8 cellular contexts compared by ENCODE assay signal in the genomic region with DNA sequence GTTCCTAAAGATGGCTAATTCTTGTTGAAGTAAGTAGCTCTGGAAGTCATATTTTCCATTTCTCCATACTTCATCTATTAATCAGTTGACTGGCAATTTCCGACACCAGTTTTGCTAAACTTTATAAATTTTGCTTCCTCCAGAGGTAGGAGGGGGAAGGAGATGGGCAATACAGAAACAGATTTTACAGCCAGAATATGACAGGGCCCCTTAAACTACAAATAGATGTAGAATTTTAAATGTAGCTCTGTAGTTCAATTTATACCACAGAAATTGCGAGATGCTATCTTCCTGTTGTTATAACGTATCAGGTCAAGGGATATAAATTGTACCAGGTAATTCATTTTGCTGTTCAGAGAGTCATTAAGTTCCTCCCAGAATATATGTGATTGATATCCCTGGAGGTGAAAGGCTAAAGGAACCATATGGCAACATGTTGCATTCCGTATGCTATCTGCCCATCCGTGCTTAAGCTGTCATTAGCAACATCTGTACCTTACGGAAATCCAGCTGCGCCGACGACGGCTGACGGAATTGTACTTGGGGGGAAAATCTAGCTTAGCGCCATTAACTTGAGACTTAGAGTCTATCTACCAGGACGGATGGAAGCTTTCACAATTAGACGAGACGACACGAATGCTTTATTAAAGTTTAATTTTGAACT. TPM values are rescaled to one million over a fixed set of nuclear protein-coding genes. Genes with fewer than 3 reads are reported as not detected.
DNase-seq lines count a peak whose midpoint lies in the region; FAIRE-seq and TF ChIP-seq lines count a peak whose summit lies in the region.

No MANE protein-coding gene starts in this region.

- TF ChIP-seq EP300 in H1 (IDR thresholded peaks at IDR 0.05; ENCODE audit: borderline replicate concordance in 1 of 2, low read depth in 2 of 2, low read length in 2 of 2): no peak

- peaks cover 48% of the 10 kb centered on the region for H3K4me1 Mint-ChIP-seq in T-helper 2 cell treated with Interferon-gamma antibody and Interleukin-4, amounts not matched to agents 5 μg/mL and 100 μg/mL, for 36 hours (ENCODE audit: low read depth)
- peaks cover 9% of the 10 kb centered on the region for H3K4me1 Mint-ChIP-seq in nephron

- H3K27ac Mint-ChIP-seq in T-helper 2 cell treated with Interferon-gamma antibody and Interleukin-4, amounts not matched to agents 5 μg/mL and 100 μg/mL, for 36 hours: peak overlapping the region; percentile 98
- H3K27ac Mint-ChIP-seq in nephron: peak overlapping the region; percentile 76 to 91 (median 87)

- H3K23me2 ChIP-seq in H1 (ENCODE audit: low read depth, low read length): peaks cover 5% of the 10 kb centered on the region; the same call in 1 of the 2 replicates

- no peaks in the 10 kb centered on the region for H4K20me1 ChIP-seq in H1 (replicated peaks in 1 of 2; ENCODE audit: control insufficient read depth in 1 of 2, insufficient read depth in 2 of 2, low read length in 2 of 2)

- H4K91ac ChIP-seq in H1 (replicated peaks; ENCODE audit: insufficient read length, low read length): no peak overlapping the region

- H3K27me3 Mint-ChIP-seq in T-helper 2 cell treated with Interferon-gamma antibody and Interleukin-4, amounts not matched to agents 5 μg/mL and 100 μg/mL, for 36 hours (ENCODE audit: low read depth): no peaks in the 10 kb centered on the region
- H3K27me3 Mint-ChIP-seq in nephron (ENCODE audit: low read depth): no peaks in the 10 kb centered on the region

- H2BK120ac ChIP-seq in H1 (replicated peaks; ENCODE audit: low read depth, low read length): no peak overlapping the region

- H3K27ac ChIP-seq in 22Rv1: peak overlapping the region; percentile 69; the same call in 1 of the 2 replicates
- H3K27ac ChIP-seq in HUES48 (ENCODE audit: low read depth, low read length): peak overlapping the region; percentile 98
- H3K27ac ChIP-seq in H1 (ENCODE audit: low read depth, low read length): no peak overlapping the region

- no peaks in the 10 kb centered on the region for H3K79me1 ChIP-seq in H1 (ENCODE audit: low read depth, low read length)

- no peak overlapping the region for H3K4ac ChIP-seq in H1 (replicated peaks; ENCODE audit: insufficient read length, low read depth, low read length)

- H3K18ac ChIP-seq in H1 (ENCODE audit: extremely low read depth, low read length): no peak overlapping the region

- CTCF ChIA-PET in H1 (lab: Charles Lee; ENCODE audit: partially characterized antibody): interaction anchor here (0.6 to 1.7 kb wide), 3 partner anchors 13 to 250 kb away, joined by 3 to 8 read pairs (median 4); no protein-coding TSS in a partner anchor

- no peaks in the 10 kb centered on the region for H3K9me3 Mint-ChIP-seq in T-helper 2 cell treated with Interferon-gamma antibody and Interleukin-4, amounts not matched to agents 5 μg/mL and 100 μg/mL, for 36 hours
- no peaks in the 10 kb centered on the region for H3K9me3 Mint-ChIP-seq in nephron

- no peak overlapping the region for H2BK20ac ChIP-seq in H1 (ENCODE audit: low read length)

- no peak overlapping the region for H3K23ac ChIP-seq in H1 (ENCODE audit: insufficient read length)

- H3K56ac ChIP-seq in H1 (replicated peaks; ENCODE audit: insufficient read length, low read depth, low read length): no peak overlapping the region

- whole genome bisulfite sequencing in H1 (ENCODE audit: extremely low coverage in 1 of 2, insufficient coverage in 1 of 2, insufficient read length in 1 of 2, insufficient replicate concordance in 2 of 2, low coverage in 1 of 2, low lambda C conversion rate in 2 of 2, missing lambda C conversion rate in 1 of 2), 2 experiments: 11% methylated on average over 16 of the region's 16 CpGs; no CpG with 5 or more reads in 1 of the 2 experiments

- TF ChIP-seq POLR2A in GM12892 (IDR thresholded peaks at IDR 0.05; ENCODE audit: low read depth, low read length) (no peak), H1 (IDR thresholded peaks at IDR 0.05; ENCODE audit: control extremely low read depth in 1 of 2, low read depth in 2 of 2, low read length in 2 of 2) (no peak)

- no peaks in the 10 kb centered on the region for H3K36me3 ChIP-seq in HUES48 (ENCODE audit: control insufficient read depth, insufficient read depth, low read length)
- no peaks in the 10 kb centered on the region for H3K36me3 ChIP-seq in H1 (ENCODE audit: control insufficient read depth in 2 of 4, insufficient read depth in 4 of 4, low read length in 3 of 4)

- H3K79me2 ChIP-seq in H1 (ENCODE audit: control insufficient read depth in 1 of 2, insufficient read depth in 2 of 2, low read length in 2 of 2): no peaks in the 10 kb centered on the region

- H3K14ac ChIP-seq in H1 (ENCODE audit: insufficient read length): no peak overlapping the region

- H4K5ac ChIP-seq in H1 (ENCODE audit: insufficient read length, low read depth, low read length): peak overlapping the region; percentile 34

- TF ChIP-seq CTCF in 22Rv1 (IDR thresholded peaks at IDR 0.05) (no peak), H1 (IDR thresholded peaks at IDR 0.05; ENCODE audit: control extremely low read depth in 1 of 3, insufficient read depth in 1 of 3, low read depth in 1 of 3, low read length in 3 of 3) (no peak), nephron (IDR thresholded peaks at IDR 0.05; ENCODE audit: unreplicated experiment in 3 of 3) (no peak)

- no peak for TF ChIP-seq RAD21 in H1 (IDR thresholded peaks at IDR 0.05 in 1 of 2, conservative IDR thresholded peaks at IDR 0.05 in 1 of 2; ENCODE audit: low read depth in 2 of 2, low read length in 2 of 2)

- peak overlapping the region; percentile 88 for H3K4me3 Mint-ChIP-seq in T-helper 2 cell treated with Interferon-gamma antibody and Interleukin-4, amounts not matched to agents 5 μg/mL and 100 μg/mL, for 36 hours
- peak overlapping the region; percentile 89 to 92 (median 90) for H3K4me3 Mint-ChIP-seq in nephron

- FAIRE-seq in GM12892 (lab: Jason Lieb, UNC) (peak; percentile 73), H1 (lab: Jason Lieb, UNC) (no peak)

- no peak overlapping the region for H2BK15ac ChIP-seq in H1 (ENCODE audit: low read length)

- peak overlapping the region; percentile 21; the same call in 1 of the 2 replicates for H2BK5ac ChIP-seq in H1 (ENCODE audit: low read depth, low read length)

- H3K9ac ChIP-seq in HUES48 (ENCODE audit: low read depth, low read length) (peak overlapping the region; percentile 80), H1 (replicated peaks in 1 of 4; ENCODE audit: extremely low read depth in 1 of 4, low read depth in 3 of 4, low read length in 3 of 4) (peak overlapping the region in 3 of 4 experiments; percentile 15 to 40 (median 20); a peak in 3 of 7 replicates)

- H3K4me1 ChIP-seq in HUES48 (ENCODE audit: control insufficient read depth, insufficient read depth, low read length): peaks cover 26% of the 10 kb centered on the region
- H3K4me1 ChIP-seq in H1 (replicated peaks in 1 of 4; ENCODE audit: control insufficient read depth in 3 of 4, insufficient read depth in 4 of 4, low read length in 3 of 4): no peaks in the 10 kb centered on the region; a peak in 1 of 7 replicates

- H3K9me3 ChIP-seq in HUES48 (ENCODE audit: control insufficient read depth, insufficient read depth, low read length) (no peaks in the 10 kb centered on the region), H1 (ENCODE audit: insufficient read depth in 2 of 2, low read depth in 1 of 2, low read length in 1 of 2) (no peaks in the 10 kb centered on the region)

- POLR2A ChIA-PET in H1 (lab: Charles Lee; ENCODE audit: partially characterized antibody): interaction anchor here (0.9 to 2.5 kb wide), 6 partner anchors 9 to 95 kb away, joined by 3 to 8 read pairs (median 6); partner anchors contain the start of genes GPD2 and NR4A2

- H2AK5ac ChIP-seq in H1 (ENCODE audit: low read depth, low read length): no peak overlapping the region

- peak overlapping the region; percentile 84 for H3K4me3 ChIP-seq in HUES48 (ENCODE audit: low read depth, low read length)
- peak overlapping the region; percentile 65 to 99 (median 69) for H3K4me3 ChIP-seq in H1 (ENCODE audit: extremely low read depth in 1 of 4, insufficient read depth in 2 of 4, low read depth in 3 of 4, low read length in 4 of 4)

- peak overlapping the region; percentile 74 to 83 for H3K4me2 ChIP-seq in H1 (ENCODE audit: insufficient read depth in 1 of 2, low read depth in 2 of 2, low read length in 2 of 2)

- H2BK12ac ChIP-seq in H1 (ENCODE audit: low read depth, low read length): no peak overlapping the region; the same call in 1 of the 2 replicates

- H3K36me3 Mint-ChIP-seq in T-helper 2 cell treated with Interferon-gamma antibody and Interleukin-4, amounts not matched to agents 5 μg/mL and 100 μg/mL, for 36 hours (ENCODE audit: low read depth): peaks cover 1% of the 10 kb centered on the region
- H3K36me3 Mint-ChIP-seq in nephron (ENCODE audit: low read depth): no peaks in the 10 kb centered on the region

- H3K27me3 ChIP-seq in HUES48 (ENCODE audit: control insufficient read depth, insufficient read depth, low read length) (peaks cover 41% of the 10 kb centered on the region), H1 (replicated peaks in 1 of 4; ENCODE audit: control insufficient read depth in 3 of 4, extremely low read depth in 1 of 4, insufficient read depth in 3 of 4, low read length in 3 of 4) (peaks cover 1 to 12% (median 7%) of the 10 kb centered on the region in 4 experiments; a peak in 4 of 7 replicates)

- H4K8ac ChIP-seq in H1 (ENCODE audit: extremely low read depth, insufficient read depth, low read length): no peak overlapping the region

- peak overlapping the region; percentile 93 for H2AFZ ChIP-seq in H1 (ENCODE audit: low read length)

- DNase-seq in GM12892 (ENCODE audit: insufficient read length) (no peak), H1 (ENCODE audit: low read depth in 1 of 2, low spot score in 2 of 2) (no peak), activated gamma-delta T cell treated with Interleukin-2 at 50 U/mL for 16 hours (no peak), AG08396 (ENCODE audit: low spot score) (no peak)
- peak; percentile 42 for DNase-seq in T-helper 2 cell treated with Interferon-gamma antibody and Interleukin-4, amounts not matched to agents 5 μg/mL and 100 μg/mL, for 36 hours (ENCODE audit: low spot score)

TF ChIP-seq in H1, 55 proteins besides CTCF, POLR2A, EP300 and RAD21 (continues in another document):
- 0 out of 2 replicates have a peak, but pooled peaks have one; percentile 21 for TF ChIP-seq YY1 (IDR thresholded peaks at IDR 0.05; ENCODE audit: low read depth, low read length)
- TF ChIP-seq EZH2 (IDR thresholded peaks at IDR 0.05; ENCODE audit: low read depth, low read length, severe bottlenecking): no peak
- no peak for TF ChIP-seq KDM4A (IDR thresholded peaks at IDR 0.05; ENCODE audit: low read depth, low read length, severe bottlenecking)

RNA-seq across cellular contexts. Expression of gene NR4A2, which starts 8.4 kb away (rescaled TPM):
- polyA plus RNA-seq in GM12892 (2012; ENCODE audit: missing spikeins): 0.68 TPM
- total RNA-seq in H1 (2021; fragmentation: NEBNext Ultra II Directional; extraction: Animal tissue kit (Norgen Biotek cat#: 25700)): 1.4 and 1.7 TPM in 2 replicates
- polyA plus RNA-seq in H1 (2011; rRNA removed): 0.15 and 0.16 TPM in 2 replicates
- 0.08 TPM for polyA plus RNA-seq in H1 (2011; cell fraction: cytosol; rRNA removed)
- polyA plus RNA-seq in H1 (2011; cell fraction: nucleus; rRNA removed): 0.40 TPM
- polyA plus RNA-seq in H1 (2012, experiment 1 of 2): 0.23 to 0.47 TPM (median 0.24 TPM) in 4 replicates
- 0.09 TPM for polyA plus RNA-seq in H1 (2012, experiment 2 of 2)
- polyA plus RNA-seq in H1 (2013, experiment 1 of 2): 1.7 TPM
- polyA plus RNA-seq in H1 (2013, experiment 2 of 2): 1.5 TPM
- 0.22 TPM in 1 of 2 replicates, not detected in the other for polyA minus RNA-seq in H1 (2011; rRNA and poly(A)+ RNA removed)
- polyA minus RNA-seq in H1 (2011; cell fraction: cytosol; rRNA and poly(A)+ RNA removed): not detected
- 1.3 TPM for polyA minus RNA-seq in H1 (2011; cell fraction: nucleus; rRNA and poly(A)+ RNA removed)
